In genomic region chr7:43586251-43586900, GRCh38 we compare ENCODE assay signal across 1 cellular context.
TF ChIP-seq lines count a peak whose summit lies in the region.

No MANE protein-coding gene starts in this region.

TF ChIP-seq in GM12878, 131 proteins besides CTCF, POLR2A, EP300 and RAD21 (continued from another document):
- TF ChIP-seq MAX (IDR thresholded peaks at IDR 0.05; ENCODE audit: low read depth, low read length): no peak
- TF ChIP-seq CREB1 (IDR thresholded peaks at IDR 0.05; ENCODE audit: low read depth): 0 out of 2 replicates have a peak, but pooled peaks have one; percentile 13
- TF ChIP-seq ZZZ3 (IDR thresholded peaks at IDR 0.05; ENCODE audit: control insufficient read depth, insufficient read length, low read depth): no peak
- TF ChIP-seq SMARCA5 (IDR thresholded peaks at IDR 0.05): no peak
- TF ChIP-seq ZBED1 (IDR thresholded peaks at IDR 0.05; ENCODE audit: borderline replicate concordance): no peak
- no peak for TF ChIP-seq DPF2 (IDR thresholded peaks at IDR 0.05)
- TF ChIP-seq, protein P1, sequence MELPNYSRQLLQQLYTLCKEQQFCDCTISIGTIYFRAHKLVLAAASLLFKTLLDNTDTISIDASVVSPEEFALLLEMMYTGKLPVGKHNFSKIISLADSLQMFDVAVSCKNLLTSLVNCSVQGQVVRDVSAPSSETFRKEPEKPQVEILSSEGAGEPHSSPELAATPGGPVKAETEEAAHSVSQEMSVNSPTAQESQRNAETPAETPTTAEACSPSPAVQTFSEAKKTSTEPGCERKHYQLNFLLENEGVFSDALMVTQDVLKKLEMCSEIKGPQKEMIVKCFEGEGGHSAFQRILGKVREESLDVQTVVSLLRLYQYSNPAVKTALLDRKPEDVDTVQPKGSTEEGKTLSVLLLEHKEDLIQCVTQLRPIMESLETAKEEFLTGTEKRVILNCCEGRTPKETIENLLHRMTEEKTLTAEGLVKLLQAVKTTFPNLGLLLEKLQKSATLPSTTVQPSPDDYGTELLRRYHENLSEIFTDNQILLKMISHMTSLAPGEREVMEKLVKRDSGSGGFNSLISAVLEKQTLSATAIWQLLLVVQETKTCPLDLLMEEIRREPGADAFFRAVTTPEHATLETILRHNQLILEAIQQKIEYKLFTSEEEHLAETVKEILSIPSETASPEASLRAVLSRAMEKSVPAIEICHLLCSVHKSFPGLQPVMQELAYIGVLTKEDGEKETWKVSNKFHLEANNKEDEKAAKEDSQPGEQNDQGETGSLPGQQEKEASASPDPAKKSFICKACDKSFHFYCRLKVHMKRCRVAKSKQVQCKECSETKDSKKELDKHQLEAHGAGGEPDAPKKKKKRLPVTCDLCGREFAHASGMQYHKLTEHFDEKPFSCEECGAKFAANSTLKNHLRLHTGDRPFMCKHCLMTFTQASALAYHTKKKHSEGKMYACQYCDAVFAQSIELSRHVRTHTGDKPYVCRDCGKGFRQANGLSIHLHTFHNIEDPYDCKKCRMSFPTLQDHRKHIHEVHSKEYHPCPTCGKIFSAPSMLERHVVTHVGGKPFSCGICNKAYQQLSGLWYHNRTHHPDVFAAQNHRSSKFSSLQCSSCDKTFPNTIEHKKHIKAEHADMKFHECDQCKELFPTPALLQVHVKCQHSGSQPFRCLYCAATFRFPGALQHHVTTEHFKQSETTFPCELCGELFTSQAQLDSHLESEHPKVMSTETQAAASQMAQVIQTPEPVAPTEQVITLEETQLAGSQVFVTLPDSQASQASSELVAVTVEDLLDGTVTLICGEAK (IDR thresholded peaks at IDR 0.05; ENCODE audit: borderline replicate concordance): 0 out of 2 replicates have a peak, but pooled peaks have one; percentile 13
TF ChIP-seq in GM12878: peak in this region for 6.
